20 cellular contexts compared by ENCODE assay signal in genomic region chr20:2132461-2132901, GRCh38. TPM values are rescaled to one million over a fixed set of nuclear protein-coding genes. Genes with fewer than 3 reads are reported as not detected.
DNase-seq lines count a peak whose midpoint lies in the region; TF ChIP-seq lines count a peak whose summit lies in the region.
"Had no signal": no experiment of that assay in that cellular context is flagged by ENCODE, and none has a peak within 500 bp of the region (broad histone marks: within the 10 kb centered on the region; RNA-seq: fewer than 3 reads in every experiment).

No MANE protein-coding gene starts in this region.

- DNase-seq in activated T-cell treated with anti-CD3 and anti-CD28 coated beads, Interleukin-2, amount 50 U/mL, for 24 hours, result no peak
- no peak for DNase-seq in activated T-cell treated with anti-CD3 and anti-CD28 coated beads, Interleukin-2, amount 50 U/mL, for 48 hours
- DNase-seq in kidney tubule cell (ENCODE audit: low spot score), result peak; percentile 19
- no peak for DNase-seq in substantia nigra (lab: John Stamatoyannopoulos, UW)
- DNase-seq in hepatocyte (ENCODE audit: low spot score), result no peak
- no peak for DNase-seq in ureter (ENCODE audit: low spot score)
- DNase-seq: activated CD8-positive, alpha-beta memory T cell treated with anti-CD3 and anti-CD28 coated beads for 24 hours; activated gamma-delta T cell; brain microvascular endothelial cell; CD8-positive, alpha-beta memory T cell; effector CD4-positive, alpha-beta T cell; GOT3; SHP77 treated with DMSO at 0.1 percent for 48 hours; stimulated activated CD4-positive, alpha-beta T cell treated with anti-CD3 and anti-CD28 coated beads, Interleukin-4, amount 100 ng/mL, for 4 hours had no signal

- no peak overlapping the region for H2AFZ ChIP-seq in hepatocyte

- H3K9ac ChIP-seq in stomach smooth muscle (ENCODE audit: low read length in 2 of 2), result no peak overlapping the region

- no peaks in the 10 kb centered on the region for H3K9me3 Mint-ChIP-seq in activated T-cell treated with anti-CD3 and anti-CD28 coated beads, Interleukin-2, amount 50 U/mL, for 24 hours
- H3K9me3 Mint-ChIP-seq: CD8-positive, alpha-beta memory T cell; stimulated activated effector memory CD8-positive, alpha-beta T cell treated with anti-CD3 and anti-CD28 coated beads, Interleukin-12 subunit alpha, Interleukin-12 subunit beta, amount 100 ng/mL, for 72 hours had no signal

- H3K9me3 ChIP-seq in stomach smooth muscle (ENCODE audit: control insufficient read depth in 2 of 2, low read length in 2 of 2) (no peaks in the 10 kb centered on the region), hepatocyte (ENCODE audit: low read depth) (no peaks in the 10 kb centered on the region)
- H3K9me3 ChIP-seq: A549 had no signal

- WGBS in hepatocyte (ENCODE audit: low lambda C conversion rate, missing lambda C conversion rate), result 74% methylated on average over 3 of the region's 3 CpGs

- H3K79me2 ChIP-seq in hepatocyte, result peaks cover 96% of the 10 kb centered on the region

- H3K27me3 ChIP-seq in stomach smooth muscle (ENCODE audit: control insufficient read depth in 1 of 2, insufficient read depth in 2 of 2, low read length in 2 of 2), result no peaks in the 10 kb centered on the region
- no peaks in the 10 kb centered on the region for H3K27me3 ChIP-seq in hepatocyte
- H3K27me3 ChIP-seq: brain microvascular endothelial cell had no signal

- peaks cover 56% of the 10 kb centered on the region for H3K4me1 ChIP-seq in stomach smooth muscle (ENCODE audit: control insufficient read depth, insufficient read depth, low read length)
- peaks cover 11% of the 10 kb centered on the region for H3K4me1 ChIP-seq in hepatocyte (ENCODE audit: insufficient read depth)

- H4K20me1 ChIP-seq in hepatocyte (ENCODE audit: insufficient read depth, poor library complexity, severe bottlenecking), result peaks cover 96% of the 10 kb centered on the region

- peak overlapping the region; percentile 27 for H3K27ac Mint-ChIP-seq in activated T-cell treated with anti-CD3 and anti-CD28 coated beads, Interleukin-2, amount 50 U/mL, for 24 hours
- H3K27ac Mint-ChIP-seq: progenitor cell of endocrine pancreas; stimulated activated effector memory CD8-positive, alpha-beta T cell treated with anti-CD3 and anti-CD28 coated beads, Interleukin-12 subunit alpha, Interleukin-12 subunit beta, amount 100 ng/mL, for 72 hours had no signal

- no peaks in the 10 kb centered on the region for H3K27me3 Mint-ChIP-seq in activated T-cell treated with anti-CD3 and anti-CD28 coated beads, Interleukin-2, amount 50 U/mL, for 24 hours
- H3K27me3 Mint-ChIP-seq: CD8-positive, alpha-beta memory T cell; progenitor cell of endocrine pancreas had no signal

- H3K36me3 ChIP-seq in stomach smooth muscle (ENCODE audit: control insufficient read depth in 2 of 2, insufficient read depth in 2 of 2, low read length in 2 of 2), result peaks cover 0 to 4% of the 10 kb centered on the region in 2 donors
- no peaks in the 10 kb centered on the region for H3K36me3 ChIP-seq in hepatocyte (replicated peaks; ENCODE audit: insufficient read depth, low read depth)
- H3K36me3 ChIP-seq: brain microvascular endothelial cell had no signal

- H3K4me3 ChIP-seq in stomach smooth muscle (ENCODE audit: low read length in 2 of 2) (no peak overlapping the region), hepatocyte (no peak overlapping the region)
- H3K4me3 ChIP-seq: A549, K562 had no signal

- TF ChIP-seq CTCF in hepatocyte (IDR thresholded peaks at IDR 0.05; ENCODE audit: poor library complexity), result no peak

- H3K4me3 Mint-ChIP-seq in activated T-cell treated with anti-CD3 and anti-CD28 coated beads, Interleukin-2, amount 50 U/mL, for 24 hours, result no peak overlapping the region
- H3K4me3 Mint-ChIP-seq: stimulated activated effector memory CD8-positive, alpha-beta T cell treated with anti-CD3 and anti-CD28 coated beads, Interleukin-12 subunit alpha, Interleukin-12 subunit beta, amount 100 ng/mL, for 72 hours had no signal

- H3K36me3 Mint-ChIP-seq in activated T-cell treated with anti-CD3 and anti-CD28 coated beads, Interleukin-2, amount 50 U/mL, for 24 hours (ENCODE audit: low read depth), result peaks cover 52% of the 10 kb centered on the region

- H3K4me2 ChIP-seq in hepatocyte, result no peak overlapping the region

- H3K27ac ChIP-seq in angular gyrus (ENCODE audit: low read depth, low read length) (peak overlapping the region; percentile 44), stomach smooth muscle (ENCODE audit: low read length) (peak overlapping the region; percentile 75), substantia nigra (ENCODE audit: low read depth, low read length, poor library complexity, severe bottlenecking) (no peak overlapping the region), hepatocyte (no peak overlapping the region)
- H3K27ac ChIP-seq: brain microvascular endothelial cell had no signal

- peaks cover 56% of the 10 kb centered on the region for H3K4me1 Mint-ChIP-seq in activated T-cell treated with anti-CD3 and anti-CD28 coated beads, Interleukin-2, amount 50 U/mL, for 24 hours (ENCODE audit: low read depth)

- no peaks in the 10 kb centered on the region for H3K9me2 ChIP-seq in hepatocyte (replicated peaks; ENCODE audit: insufficient read depth)

RNA-seq across cellular contexts. Expression of gene STK35, which starts 30.9 kb away (rescaled TPM):
- total RNA-seq in hepatocyte, result 19.3 and 22.9 TPM in 2 replicates
- polyA plus RNA-seq in hepatocyte, result 12.6 and 14.2 TPM in 2 replicates
- 21.2 TPM for total RNA-seq in ureter

Comparison
In these comparisons a context has a peak if more than half of its experiments do, and no peak if none do; other contexts are left out.
1. H3K27ac ChIP-seq: peak in angular gyrus (single experiment) and stomach smooth muscle (single experiment); none in substantia nigra (single experiment) and hepatocyte (single experiment).